Comparison of ENCODE assay signal across 1 cellular context in the genomic region with DNA sequence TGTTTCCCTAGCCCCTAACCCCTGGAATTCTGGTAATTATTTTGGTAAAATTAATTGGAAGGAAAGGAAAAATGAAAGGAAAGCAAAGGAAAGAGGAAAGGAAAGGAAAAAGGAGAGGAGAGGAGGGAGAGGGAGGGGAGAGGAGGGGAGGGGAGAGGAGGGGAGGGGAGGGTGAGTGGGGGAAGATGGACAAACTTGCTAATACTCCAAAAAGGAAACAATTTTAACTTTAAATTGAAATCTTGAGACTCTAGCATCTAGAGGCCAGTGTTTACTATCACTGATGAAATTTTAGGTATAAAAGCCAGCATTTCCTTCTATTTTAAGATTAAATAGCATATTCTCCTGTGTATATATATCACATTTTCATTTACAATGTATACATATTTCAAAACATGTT.
A peak's percentile ranks its signal among the peaks of the same experiment; 100 is the strongest.
TF ChIP-seq lines count a peak whose summit lies in the region.

No MANE protein-coding gene starts in this region.

TF ChIP-seq in HepG2, 621 proteins besides CTCF, POLR2A, EP300 and RAD21:
- TF ChIP-seq, protein P1, sequence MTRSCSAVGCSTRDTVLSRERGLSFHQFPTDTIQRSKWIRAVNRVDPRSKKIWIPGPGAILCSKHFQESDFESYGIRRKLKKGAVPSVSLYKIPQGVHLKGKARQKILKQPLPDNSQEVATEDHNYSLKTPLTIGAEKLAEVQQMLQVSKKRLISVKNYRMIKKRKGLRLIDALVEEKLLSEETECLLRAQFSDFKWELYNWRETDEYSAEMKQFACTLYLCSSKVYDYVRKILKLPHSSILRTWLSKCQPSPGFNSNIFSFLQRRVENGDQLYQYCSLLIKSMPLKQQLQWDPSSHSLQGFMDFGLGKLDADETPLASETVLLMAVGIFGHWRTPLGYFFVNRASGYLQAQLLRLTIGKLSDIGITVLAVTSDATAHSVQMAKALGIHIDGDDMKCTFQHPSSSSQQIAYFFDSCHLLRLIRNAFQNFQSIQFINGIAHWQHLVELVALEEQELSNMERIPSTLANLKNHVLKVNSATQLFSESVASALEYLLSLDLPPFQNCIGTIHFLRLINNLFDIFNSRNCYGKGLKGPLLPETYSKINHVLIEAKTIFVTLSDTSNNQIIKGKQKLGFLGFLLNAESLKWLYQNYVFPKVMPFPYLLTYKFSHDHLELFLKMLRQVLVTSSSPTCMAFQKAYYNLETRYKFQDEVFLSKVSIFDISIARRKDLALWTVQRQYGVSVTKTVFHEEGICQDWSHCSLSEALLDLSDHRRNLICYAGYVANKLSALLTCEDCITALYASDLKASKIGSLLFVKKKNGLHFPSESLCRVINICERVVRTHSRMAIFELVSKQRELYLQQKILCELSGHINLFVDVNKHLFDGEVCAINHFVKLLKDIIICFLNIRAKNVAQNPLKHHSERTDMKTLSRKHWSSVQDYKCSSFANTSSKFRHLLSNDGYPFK (CRISPR knock-in tag; IDR thresholded peaks at IDR 0.05; ENCODE audit: borderline replicate concordance), result no peak
- TF ChIP-seq PCBP1 (IDR thresholded peaks at IDR 0.05; ENCODE audit: borderline replicate concordance, low read depth, low read length) (0 out of 2 replicates have a peak, but pooled peaks have one; percentile 41), HNRNPK (IDR thresholded peaks at IDR 0.05; ENCODE audit: low read depth, low read length, poor library complexity, severe bottlenecking) (peak; percentile 96), NFKB2 (CRISPR knock-in tag; IDR thresholded peaks at IDR 0.05; ENCODE audit: borderline replicate concordance) (no peak)
TF ChIP-seq in HepG2: peak in this region for 2.
